Comparison of ENCODE assay signal across 1 cellular context in the genomic region with DNA sequence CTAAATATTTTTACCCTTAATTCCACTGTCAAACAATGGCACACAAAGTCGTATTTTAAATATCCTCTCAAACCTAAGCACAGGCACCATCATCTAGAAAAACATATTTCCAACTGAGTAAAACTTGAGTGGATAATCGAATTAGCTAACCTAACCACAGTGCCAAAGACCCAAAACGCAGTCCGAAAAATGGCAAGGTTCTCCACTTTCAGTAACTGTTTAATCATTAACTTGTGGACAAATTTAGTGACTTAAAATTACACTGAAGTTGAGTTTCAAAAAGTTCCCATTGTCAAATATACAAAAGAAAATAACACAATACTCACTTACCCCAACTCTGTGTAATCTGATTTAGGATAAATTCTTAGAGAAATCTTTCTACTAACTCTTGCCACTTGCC.
TF ChIP-seq lines count a peak whose summit lies in the region.

No MANE protein-coding gene starts in this region.

TF ChIP-seq in HepG2, 621 proteins besides CTCF, POLR2A, EP300 and RAD21:
- TF ChIP-seq ZNF703 (CRISPR knock-in tag; IDR thresholded peaks at IDR 0.05; ENCODE audit: borderline replicate concordance) = no peak
- TF ChIP-seq, protein P1, sequence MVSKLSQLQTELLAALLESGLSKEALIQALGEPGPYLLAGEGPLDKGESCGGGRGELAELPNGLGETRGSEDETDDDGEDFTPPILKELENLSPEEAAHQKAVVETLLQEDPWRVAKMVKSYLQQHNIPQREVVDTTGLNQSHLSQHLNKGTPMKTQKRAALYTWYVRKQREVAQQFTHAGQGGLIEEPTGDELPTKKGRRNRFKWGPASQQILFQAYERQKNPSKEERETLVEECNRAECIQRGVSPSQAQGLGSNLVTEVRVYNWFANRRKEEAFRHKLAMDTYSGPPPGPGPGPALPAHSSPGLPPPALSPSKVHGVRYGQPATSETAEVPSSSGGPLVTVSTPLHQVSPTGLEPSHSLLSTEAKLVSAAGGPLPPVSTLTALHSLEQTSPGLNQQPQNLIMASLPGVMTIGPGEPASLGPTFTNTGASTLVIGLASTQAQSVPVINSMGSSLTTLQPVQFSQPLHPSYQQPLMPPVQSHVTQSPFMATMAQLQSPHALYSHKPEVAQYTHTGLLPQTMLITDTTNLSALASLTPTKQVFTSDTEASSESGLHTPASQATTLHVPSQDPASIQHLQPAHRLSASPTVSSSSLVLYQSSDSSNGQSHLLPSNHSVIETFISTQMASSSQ (IDR thresholded peaks at IDR 0.05; ENCODE audit: low read depth) = peak; percentile 47; the same call in 1 of the 2 replicates
- TF ChIP-seq, protein P1 (CRISPR knock-in tag; IDR thresholded peaks at IDR 0.05; ENCODE audit: borderline replicate concordance) = no peak
